1 cellular context compared by ENCODE assay signal in genomic region chr2:44201648-44202047, GRCh38.
TF ChIP-seq lines count a peak whose summit lies in the region.

No MANE protein-coding gene starts in this region.

TF ChIP-seq in GM12878, 131 proteins besides CTCF, POLR2A, EP300 and RAD21 (continued from another document):
- TF ChIP-seq SP1 (IDR thresholded peaks at IDR 0.05; ENCODE audit: low read depth, low read length) (no peak), ZNF622 (IDR thresholded peaks at IDR 0.05) (no peak), ZNF687 (IDR thresholded peaks at IDR 0.05) (no peak), BHLHE40 (IDR thresholded peaks at IDR 0.05; ENCODE audit: borderline replicate concordance in 1 of 2, low read depth in 2 of 2, low read length in 1 of 2) (no peak), IKZF1 (conservative IDR thresholded peaks at IDR 0.05) (no peak), IRF5 (IDR thresholded peaks at IDR 0.05; ENCODE audit: borderline replicate concordance) (no peak)
TF ChIP-seq in GM12878: peak in this region for 0.
